17 cellular contexts compared by ENCODE assay signal in genomic region chr14:104280902-104281767, GRCh38.
A peak's percentile ranks its signal among the peaks of the same experiment; 100 is the strongest.
DNase-seq lines count a peak whose midpoint lies in the region; ATAC-seq and TF ChIP-seq lines count a peak whose summit lies in the region.
"Had no signal": no experiment of that assay in that cellular context is flagged by ENCODE, and none has a peak within 500 bp of the region (broad histone marks: within the 10 kb centered on the region; RNA-seq: fewer than 3 reads in every experiment).

No MANE protein-coding gene starts in this region.

- H3K27ac ChIP-seq in right lobe of liver = peak overlapping the region; percentile 18 to 58 (median 49)
- no peak overlapping the region for H3K27ac ChIP-seq in spleen
- no peak overlapping the region for H3K27ac ChIP-seq in testis
- H3K27ac ChIP-seq: ascending aorta, epithelial cell of prostate, GM23248 had no signal

- no peak overlapping the region for H3K4me3 Mint-ChIP-seq in activated B cell treated with CpG ODN at 0.5 μM for 24 hours
- H3K4me3 Mint-ChIP-seq: CD8-positive, alpha-beta T cell had no signal

- ATAC-seq in activated B cell treated with CpG ODN at 0.5 μM for 24 hours (ENCODE audit: low read depth) (no peak), right lobe of liver (peak; percentile 85 to 88 (median 86)), GM21786 (IDR thresholded peaks at IDR 0.05; ENCODE audit: unreplicated experiment) (no peak)
- ATAC-seq: CD8-positive, alpha-beta T cell had no signal

- H3K4me1 ChIP-seq in right lobe of liver (peaks cover 0 to 33% (median 15%) of the 10 kb centered on the region in 4 donors), spleen (no peaks in the 10 kb centered on the region), testis (no peaks in the 10 kb centered on the region)
- H3K4me1 ChIP-seq: ascending aorta had no signal

- H3K9me3 ChIP-seq in right lobe of liver (no peaks in the 10 kb centered on the region), spleen (no peaks in the 10 kb centered on the region), testis (no peaks in the 10 kb centered on the region)
- H3K9me3 ChIP-seq: ascending aorta had no signal

- H3K27me3 ChIP-seq in right lobe of liver (no peaks in the 10 kb centered on the region), spleen (replicated peaks in 1 of 7) (peaks cover 0 to 13% (median 0%) of the 10 kb centered on the region in 7 donors), testis (no peaks in the 10 kb centered on the region)
- H3K27me3 ChIP-seq: ascending aorta had no signal

- H3K27me3 Mint-ChIP-seq in activated B cell treated with CpG ODN at 0.5 μM for 24 hours = peaks cover 4% of the 10 kb centered on the region

- no peak overlapping the region for H3K27ac Mint-ChIP-seq in activated B cell treated with CpG ODN at 0.5 μM for 24 hours
- H3K27ac Mint-ChIP-seq: CD8-positive, alpha-beta T cell had no signal

- H3K9me3 Mint-ChIP-seq in activated B cell treated with CpG ODN at 0.5 μM for 24 hours = no peaks in the 10 kb centered on the region
- H3K9me3 Mint-ChIP-seq: CD8-positive, alpha-beta T cell had no signal

- POLR2A ChIA-PET in activated B cell treated with CpG ODN at 0.5 μM for 24 hours (lab: Charles Lee) = no interaction called here

- DNase-seq in NCI-H82 (lab: John Stamatoyannopoulos, UW) = peak; percentile 73
- no peak for DNase-seq in NCI-H82 treated with DMSO at 0.1 percent for 48 hours (lab: John Stamatoyannopoulos, UW; ENCODE audit: unreplicated experiment)
- peak; percentile 2 for DNase-seq in activated B cell treated with CpG ODN at 0.5 μM for 24 hours
- DNase-seq in right lobe of liver = peak; percentile 87 to 94 (median 94)
- peak; percentile 63 for DNase-seq in spleen
- no peak for DNase-seq in stimulated activated CD4-positive, alpha-beta T cell treated with anti-CD3 and anti-CD28 coated beads, Interleukin-2, amount 100 ng/mL, for 24 hours
- DNase-seq in testis = no peak
- DNase-seq: activated CD4-positive, alpha-beta T cell treated with anti-CD3 and anti-CD28 coated beads, Interleukin-2, amount 50 U/mL, for 48 hours; GM23248; Karpas-422; NCI-H1436; NCI-H446; substantia nigra had no signal

- CTCF ChIA-PET in activated B cell treated with CpG ODN at 0.5 μM for 24 hours (lab: Charles Lee) = no interaction called here

- no peaks in the 10 kb centered on the region for H3K36me3 Mint-ChIP-seq in activated B cell treated with CpG ODN at 0.5 μM for 24 hours (ENCODE audit: low read depth)
- H3K36me3 Mint-ChIP-seq: CD8-positive, alpha-beta T cell had no signal

- no peak for TF ChIP-seq POLR2A in right lobe of liver (IDR thresholded peaks at IDR 0.05)
- TF ChIP-seq POLR2A in spleen (IDR thresholded peaks at IDR 0.05) = no peak
- no peak for TF ChIP-seq POLR2A in testis (IDR thresholded peaks at IDR 0.05)

- no peak for TF ChIP-seq CTCF in activated B cell treated with CpG ODN at 0.5 μM for 24 hours (IDR thresholded peaks at IDR 0.05)
- no peak for TF ChIP-seq CTCF in right lobe of liver (IDR thresholded peaks at IDR 0.05)
- TF ChIP-seq CTCF in spleen (IDR thresholded peaks at IDR 0.05 in 8 of 11, conservative IDR thresholded peaks at IDR 0.05 in 3 of 11) = no peak
- no peak for TF ChIP-seq CTCF in testis (IDR thresholded peaks at IDR 0.05)

- intact Hi-C loops in activated B cell treated with CpG ODN at 0.5 μM for 24 hours (cut with micrococcal nuclease) = no loop called here
- intact Hi-C loops in right lobe of liver (cut with DNase I) = no loop called here
- intact Hi-C loops in spleen (cut with DNase I; ENCODE audit: low total_unique reads) = no loop called here
- intact Hi-C loops in testis (cut with DNase I; ENCODE audit: low total_unique reads) = no loop called here

- H3K4me3 ChIP-seq in right lobe of liver (peak overlapping the region in 2 of 3 donors; percentile 16 to 33), spleen (no peak overlapping the region), testis (no peak overlapping the region)
- H3K4me3 ChIP-seq: ascending aorta, GM23248 had no signal

- no CpG with 5 or more reads among the region's 24 CpGs for WGBS in right lobe of liver (ENCODE audit: insufficient coverage, low coverage, low lambda C conversion rate, missing lambda C conversion rate)
- WGBS in spleen, 5 donors = 81 to 86% (median 82%) methylated on average over 23 to 24 of the region's 24 CpGs
- WGBS in testis, 2 donors = 80 to 93% methylated on average over 1 to 23 of the region's 24 CpGs

- no peaks in the 10 kb centered on the region for H3K36me3 ChIP-seq in right lobe of liver
- H3K36me3 ChIP-seq in spleen = no peaks in the 10 kb centered on the region
- H3K36me3 ChIP-seq in testis (ENCODE audit: low read depth, missing control alignments) = no peaks in the 10 kb centered on the region
- H3K36me3 ChIP-seq: ascending aorta had no signal

- H3K4me1 Mint-ChIP-seq in activated B cell treated with CpG ODN at 0.5 μM for 24 hours = no peaks in the 10 kb centered on the region

Comparison
In these comparisons a context has a peak if more than half of its experiments do, and no peak if none do; other contexts are left out.
1. DNase-seq: peak in NCI-H82 (single experiment), activated B cell treated with CpG ODN at 0.5 μM for 24 hours (single experiment), right lobe of liver (3 of 3) and spleen (single experiment); none in NCI-H82 treated with DMSO at 0.1 percent for 48 hours (single experiment), stimulated activated CD4-positive, alpha-beta T cell treated with anti-CD3 and anti-CD28 coated beads, Interleukin-2, amount 100 ng/mL, for 24 hours (0 of 2) and testis (single experiment).
2. ATAC-seq: peak in right lobe of liver (4 of 4); none in activated B cell treated with CpG ODN at 0.5 μM for 24 hours (single experiment) and GM21786 (single experiment).
3. H3K27ac ChIP-seq: peak in right lobe of liver (3 of 3); none in spleen (0 of 8) and testis (0 of 2).
4. H3K4me3 ChIP-seq: peak in right lobe of liver (2 of 3); none in spleen (0 of 8) and testis (0 of 2).